ENCODE assay signal across 30 cellular contexts in the genomic region with DNA sequence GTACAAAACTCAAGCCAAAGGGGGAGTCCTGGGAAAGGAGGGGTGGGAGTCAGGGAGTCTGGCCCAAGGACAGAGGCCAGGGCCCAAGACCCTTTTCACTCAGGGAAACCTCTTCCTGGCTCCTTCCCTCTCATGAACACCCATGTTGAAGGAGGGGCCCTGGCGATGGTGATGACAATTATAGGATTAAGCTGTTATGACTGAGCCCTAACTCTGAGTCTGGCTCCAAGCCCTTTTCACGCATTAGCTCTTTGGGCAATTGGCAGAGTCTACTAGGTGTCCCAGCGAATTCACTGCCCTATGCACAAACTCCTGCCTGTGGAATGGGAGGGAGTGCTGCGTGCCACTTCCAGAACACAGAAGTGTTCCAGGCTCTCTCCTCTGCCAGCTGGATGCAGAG. TPM values are rescaled to one million over a fixed set of nuclear protein-coding genes. Genes with fewer than 3 reads are reported as not detected.
A peak's percentile ranks its signal among the peaks of the same experiment; 100 is the strongest.
DNase-seq lines count a peak whose midpoint lies in the region; TF ChIP-seq lines count a peak whose summit lies in the region.
"Had no signal": no experiment of that assay in that cellular context is flagged by ENCODE, and none has a peak within 500 bp of the region (broad histone marks: within the 10 kb centered on the region; RNA-seq: fewer than 3 reads in every experiment).

No MANE protein-coding gene starts in this region.

- H3K27me3 ChIP-seq in spleen (replicated peaks in 1 of 7), result no peaks in the 10 kb centered on the region
- H3K27me3 ChIP-seq: BE2C, SJSA1 had no signal

- intact Hi-C loops in spleen (cut with DNase I; ENCODE audit: low total_unique reads), result no loop called here

- peaks cover 6% of the 10 kb centered on the region for H3K36me3 Mint-ChIP-seq in glutamatergic neuron (ENCODE audit: unreplicated experiment)
- peaks cover 28% of the 10 kb centered on the region for H3K36me3 Mint-ChIP-seq in T-helper 2 cell treated with Interferon-gamma antibody and Interleukin-4, amounts not matched to agents 5 μg/mL and 100 μg/mL, for 36 hours (ENCODE audit: low read depth)

- TF ChIP-seq CTCF in glutamatergic neuron (IDR thresholded peaks at IDR 0.05; ENCODE audit: partially characterized antibody, unreplicated experiment), result no peak
- TF ChIP-seq CTCF in spleen (IDR thresholded peaks at IDR 0.05 in 8 of 11, conservative IDR thresholded peaks at IDR 0.05 in 3 of 11), result no peak

- no peak overlapping the region for H3K4me3 ChIP-seq in spleen
- H3K4me3 ChIP-seq: SJSA1 had no signal

- H3K27ac Mint-ChIP-seq in glutamatergic neuron (ENCODE audit: unreplicated experiment), result peak overlapping the region; percentile 66
- H3K27ac Mint-ChIP-seq in T-helper 2 cell treated with Interferon-gamma antibody and Interleukin-4, amounts not matched to agents 5 μg/mL and 100 μg/mL, for 36 hours, result no peak overlapping the region

- no peak for TF ChIP-seq POLR2A in spleen (IDR thresholded peaks at IDR 0.05)

- DNase-seq in NCI-H524 (lab: John Stamatoyannopoulos, UW) (peak; percentile 60 to 64), NCI-H524 treated with DMSO at 0.1 percent for 48 hours (lab: John Stamatoyannopoulos, UW) (no peak), NCI-H82 (lab: John Stamatoyannopoulos, UW) (peak; percentile 92), glutamatergic neuron (no peak), spleen (peak; percentile 12), pons (ENCODE audit: low spot score) (no peak)
- no peak for DNase-seq in T-helper 2 cell treated with Interferon-gamma antibody and Interleukin-4, amounts not matched to agents 5 μg/mL and 100 μg/mL, for 36 hours (ENCODE audit: low spot score)
- no peak for DNase-seq in stimulated activated CD4-positive, alpha-beta T cell treated with anti-CD3 and anti-CD28 coated beads, Interleukin-1b, Interleukin-23, amount 100 ng/mL, for 48 hours
- DNase-seq: ACHN; BE2C; CD4-positive, alpha-beta T cell; COR-L47; DMS79 treated with DMSO at 0.1 percent for 48 hours; GF-D8; KBM-7; MV-4-11; NCI-H1105; NCI-H1436 treated with DMSO at 0.1 percent for 48 hours; NCI-H187 treated with DMSO at 0.1 percent for 48 hours; NCI-H2171 treated with DMSO at 0.1 percent for 48 hours; NCI-H345; NCI-H510A treated with DMSO at 0.1 percent for 48 hours; NCI-H774; Right ventricle myocardium superior; RPMI8226 had no signal

- H3K27me3 Mint-ChIP-seq in glutamatergic neuron (ENCODE audit: unreplicated experiment), result peaks cover 5% of the 10 kb centered on the region
- no peaks in the 10 kb centered on the region for H3K27me3 Mint-ChIP-seq in T-helper 2 cell treated with Interferon-gamma antibody and Interleukin-4, amounts not matched to agents 5 μg/mL and 100 μg/mL, for 36 hours (ENCODE audit: low read depth)
- H3K27me3 Mint-ChIP-seq: CD4-positive, alpha-beta T cell had no signal

- WGBS in spleen, 5 donors, result 58 to 97% (median 85%) methylated on average over 3 to 4 of the region's 4 CpGs

- no peak overlapping the region for H3K27ac ChIP-seq in spleen
- H3K27ac ChIP-seq: 22Rv1, SJSA1 had no signal

- peaks cover 0 to 24% (median 7%) of the 10 kb centered on the region in 6 donors for H3K4me1 ChIP-seq in spleen
- H3K4me1 ChIP-seq: BE2C had no signal

- H3K36me3 ChIP-seq in spleen, result peaks cover 0 to 100% (median 55%) of the 10 kb centered on the region in 6 donors

- peaks cover 21% of the 10 kb centered on the region for H3K4me1 Mint-ChIP-seq in glutamatergic neuron (ENCODE audit: low read depth, unreplicated experiment)
- H3K4me1 Mint-ChIP-seq in T-helper 2 cell treated with Interferon-gamma antibody and Interleukin-4, amounts not matched to agents 5 μg/mL and 100 μg/mL, for 36 hours (ENCODE audit: low read depth), result peaks cover 8% of the 10 kb centered on the region

- H3K4me3 Mint-ChIP-seq in glutamatergic neuron (ENCODE audit: unreplicated experiment), result no peak overlapping the region
- no peak overlapping the region for H3K4me3 Mint-ChIP-seq in T-helper 2 cell treated with Interferon-gamma antibody and Interleukin-4, amounts not matched to agents 5 μg/mL and 100 μg/mL, for 36 hours
- H3K4me3 Mint-ChIP-seq: CD4-positive, alpha-beta T cell had no signal

- H3K9me3 ChIP-seq in spleen, result no peaks in the 10 kb centered on the region
- H3K9me3 ChIP-seq: BE2C, SJSA1 had no signal

- H3K9me3 Mint-ChIP-seq in glutamatergic neuron (ENCODE audit: unreplicated experiment), result peaks cover 3% of the 10 kb centered on the region
- no peaks in the 10 kb centered on the region for H3K9me3 Mint-ChIP-seq in T-helper 2 cell treated with Interferon-gamma antibody and Interleukin-4, amounts not matched to agents 5 μg/mL and 100 μg/mL, for 36 hours
- H3K9me3 Mint-ChIP-seq: CD4-positive, alpha-beta T cell had no signal

RNA-seq across cellular contexts. Expression of a gene that starts 20.7 kb away (rescaled TPM):
- 2.0 TPM for total RNA-seq in glutamatergic neuron (ENCODE audit: unreplicated experiment)
- 1 to 10 TPM in 5 of 7 donors, not detected in 2; 1.0 to 4.3 (median 2.4) TPM for total RNA-seq in spleen
- polyA plus RNA-seq in spleen, result 1 to 10 TPM in 1 of 3 donors, under 1 TPM in 2; 0.82 to 1.9 (median 0.87) TPM
- total RNA-seq: H4, LHCN-M2 had no signal

RNA-seq across cellular contexts. Expression of a gene that starts 21.7 kb away (rescaled TPM):
- total RNA-seq in glutamatergic neuron (ENCODE audit: unreplicated experiment), result 39.5 TPM
- 10 to 100 TPM; 23.6 to 32.0 (median 26.0) TPM for total RNA-seq in spleen
- 10 to 100 TPM; 16.0 to 19.0 (median 16.4) TPM for polyA plus RNA-seq in spleen

RNA-seq across cellular contexts. Expression of a gene that starts 21.9 kb away (rescaled TPM):
- total RNA-seq in glutamatergic neuron (ENCODE audit: unreplicated experiment) (0.96 TPM), spleen (1 to 10 TPM; 2.0 to 8.7 (median 4.3) TPM)
- 10 to 100 TPM in 1 of 3 donors, 1 to 10 TPM in 2; 6.9 to 10.5 (median 9.6) TPM for polyA plus RNA-seq in spleen
- total RNA-seq: CD4-positive, alpha-beta T cell; H4; MCF 10A had no signal

RNA-seq across cellular contexts. Expression of a gene that starts 26.7 kb away (rescaled TPM):
- total RNA-seq in glutamatergic neuron (ENCODE audit: unreplicated experiment), result 16.0 TPM
- total RNA-seq in spleen, result 10 to 100 TPM; 25.3 to 53.4 (median 34.6) TPM
- 10 to 100 TPM; 20.2 to 42.8 (median 35.3) TPM for polyA plus RNA-seq in spleen

RNA-seq across cellular contexts. Expression of a gene that starts 42.3 kb away (rescaled TPM):
- total RNA-seq in glutamatergic neuron (ENCODE audit: unreplicated experiment) (184 TPM), spleen (10 to 100 TPM; 16.5 to 25.9 (median 20.9) TPM)
- polyA plus RNA-seq in spleen, result 1 to 10 TPM; 3.1 to 3.9 (median 3.8) TPM

Comparison
In these comparisons a context has a peak if more than half of its experiments do, and no peak if none do; other contexts are left out.
1. DNase-seq: peak in NCI-H524 (2 of 2), NCI-H82 (single experiment) and spleen (single experiment); none in NCI-H524 treated with DMSO at 0.1 percent for 48 hours (single experiment), glutamatergic neuron (single experiment), pons (single experiment), T-helper 2 cell treated with Interferon-gamma antibody and Interleukin-4, amounts not matched to agents 5 μg/mL and 100 μg/mL, for 36 hours (single experiment) and stimulated activated CD4-positive, alpha-beta T cell treated with anti-CD3 and anti-CD28 coated beads, Interleukin-1b, Interleukin-23, amount 100 ng/mL, for 48 hours (single experiment).